1 cellular context compared by ENCODE assay signal in the genomic region with DNA sequence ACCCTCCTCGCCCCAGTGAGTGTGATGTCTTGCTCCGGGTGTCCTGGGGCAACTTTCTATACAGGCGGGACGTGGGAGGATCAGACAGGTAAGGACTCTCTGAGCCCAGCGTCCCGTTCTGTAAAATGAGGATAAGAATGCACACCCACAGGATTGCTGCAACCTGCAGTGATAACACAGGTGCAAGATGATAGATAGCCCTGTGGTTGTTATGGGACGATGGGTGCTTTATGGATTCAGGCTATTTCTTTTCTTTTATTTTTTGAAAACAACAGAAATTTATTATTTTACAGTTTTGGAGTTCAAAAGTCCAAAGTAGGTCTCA.
TF ChIP-seq lines count a peak whose summit lies in the region.

No MANE protein-coding gene starts in this region.

TF ChIP-seq in HCT116, 20 proteins besides CTCF, POLR2A, EP300 and RAD21 (continued from another document):
- TF ChIP-seq, protein P1, sequence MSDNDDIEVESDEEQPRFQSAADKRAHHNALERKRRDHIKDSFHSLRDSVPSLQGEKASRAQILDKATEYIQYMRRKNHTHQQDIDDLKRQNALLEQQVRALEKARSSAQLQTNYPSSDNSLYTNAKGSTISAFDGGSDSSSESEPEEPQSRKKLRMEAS (IDR thresholded peaks at IDR 0.05): no peak
- no peak for TF ChIP-seq ZFX (IDR thresholded peaks at IDR 0.05)
- TF ChIP-seq SIN3A (IDR thresholded peaks at IDR 0.05; ENCODE audit: low read depth): no peak
